In genomic region chr19:38250821-38251563, GRCh38 we compare ENCODE assay signal across 9 cellular contexts.
DNase-seq lines count a peak whose midpoint lies in the region; ATAC-seq and TF ChIP-seq lines count a peak whose summit lies in the region.
"Had no signal": no experiment of that assay in that cellular context is flagged by ENCODE, and none has a peak within 500 bp of the region (broad histone marks: within the 10 kb centered on the region; RNA-seq: fewer than 3 reads in every experiment).

No MANE protein-coding gene starts in this region.

- H3K27ac ChIP-seq in RWPE2 (ENCODE audit: poor library complexity, severe bottlenecking), result peak overlapping the region; percentile 11

- peak; percentile 87 for DNase-seq in Ammon's horn (ENCODE audit: low spot score)
- no peak for DNase-seq in RWPE2 (ENCODE audit: low spot score)
- DNase-seq in head of caudate nucleus, result peak; percentile 34 to 92 (median 81)
- DNase-seq in HAP-1 (ENCODE audit: low spot score in 2 of 2), result no peak
- no peak for DNase-seq in activated T-cell treated with anti-CD3 and anti-CD28 coated beads, Interleukin-2, amount 50 U/mL, for 48 hours
- DNase-seq: NCI-H345 had no signal

- H3K27me3 ChIP-seq in RWPE2 (ENCODE audit: insufficient read depth, poor library complexity, severe bottlenecking) (no peaks in the 10 kb centered on the region), neuron (ENCODE audit: insufficient read depth, low read length) (peaks cover 5% of the 10 kb centered on the region), HAP-1 (ENCODE audit: low read depth) (no peaks in the 10 kb centered on the region)

- H3K9me3 ChIP-seq in RWPE2 (ENCODE audit: severe bottlenecking), result no peaks in the 10 kb centered on the region
- H3K9me3 ChIP-seq in neuron (ENCODE audit: low read length), result no peaks in the 10 kb centered on the region
- no peaks in the 10 kb centered on the region for H3K9me3 ChIP-seq in HAP-1

- H3K4me3 ChIP-seq in RWPE2 (ENCODE audit: severe bottlenecking) (no peak overlapping the region), neuron (ENCODE audit: low read length) (peak overlapping the region; percentile 31), HAP-1 (no peak overlapping the region)

- H3K36me3 ChIP-seq in RWPE2 (ENCODE audit: low read depth) (no peaks in the 10 kb centered on the region), neuron (ENCODE audit: insufficient read depth, low read length) (no peaks in the 10 kb centered on the region), HAP-1 (replicated peaks) (peaks cover 19% of the 10 kb centered on the region)

- TF ChIP-seq CTCF in RWPE2 (IDR thresholded peaks at IDR 0.05; ENCODE audit: poor library complexity, severe bottlenecking), result no peak

- intact Hi-C loops in head of caudate nucleus (cut with DNase I), result no loop called here

- in situ Hi-C loops in HAP-1 (cut with MboI; ENCODE audit: low sequenced_read_pairs), result no loop called here

- ATAC-seq in RWPE2 (ENCODE audit: low read depth) (no peak), GM21367 (IDR thresholded peaks at IDR 0.05; ENCODE audit: unreplicated experiment) (no peak), HG03175 (IDR thresholded peaks at IDR 0.05; ENCODE audit: unreplicated experiment) (no peak)

- H3K4me1 ChIP-seq in RWPE2 (ENCODE audit: insufficient read depth, poor library complexity, severe bottlenecking), result peaks cover 10% of the 10 kb centered on the region
- peaks cover 29% of the 10 kb centered on the region for H3K4me1 ChIP-seq in neuron (ENCODE audit: insufficient read depth, low read length)
- peaks cover 17% of the 10 kb centered on the region for H3K4me1 ChIP-seq in HAP-1

- H2AFZ ChIP-seq in neuron (ENCODE audit: low read depth, low read length), result peak overlapping the region; percentile 49

Comparison
In these comparisons a context has a peak if more than half of its experiments do, and no peak if none do; other contexts are left out.
1. DNase-seq: peak in Ammon's horn (single experiment) and head of caudate nucleus (42 of 42); none in RWPE2 (single experiment), HAP-1 (0 of 2) and activated T-cell treated with anti-CD3 and anti-CD28 coated beads, Interleukin-2, amount 50 U/mL, for 48 hours (0 of 2).